8 cellular contexts compared by ENCODE assay signal in the genomic region with DNA sequence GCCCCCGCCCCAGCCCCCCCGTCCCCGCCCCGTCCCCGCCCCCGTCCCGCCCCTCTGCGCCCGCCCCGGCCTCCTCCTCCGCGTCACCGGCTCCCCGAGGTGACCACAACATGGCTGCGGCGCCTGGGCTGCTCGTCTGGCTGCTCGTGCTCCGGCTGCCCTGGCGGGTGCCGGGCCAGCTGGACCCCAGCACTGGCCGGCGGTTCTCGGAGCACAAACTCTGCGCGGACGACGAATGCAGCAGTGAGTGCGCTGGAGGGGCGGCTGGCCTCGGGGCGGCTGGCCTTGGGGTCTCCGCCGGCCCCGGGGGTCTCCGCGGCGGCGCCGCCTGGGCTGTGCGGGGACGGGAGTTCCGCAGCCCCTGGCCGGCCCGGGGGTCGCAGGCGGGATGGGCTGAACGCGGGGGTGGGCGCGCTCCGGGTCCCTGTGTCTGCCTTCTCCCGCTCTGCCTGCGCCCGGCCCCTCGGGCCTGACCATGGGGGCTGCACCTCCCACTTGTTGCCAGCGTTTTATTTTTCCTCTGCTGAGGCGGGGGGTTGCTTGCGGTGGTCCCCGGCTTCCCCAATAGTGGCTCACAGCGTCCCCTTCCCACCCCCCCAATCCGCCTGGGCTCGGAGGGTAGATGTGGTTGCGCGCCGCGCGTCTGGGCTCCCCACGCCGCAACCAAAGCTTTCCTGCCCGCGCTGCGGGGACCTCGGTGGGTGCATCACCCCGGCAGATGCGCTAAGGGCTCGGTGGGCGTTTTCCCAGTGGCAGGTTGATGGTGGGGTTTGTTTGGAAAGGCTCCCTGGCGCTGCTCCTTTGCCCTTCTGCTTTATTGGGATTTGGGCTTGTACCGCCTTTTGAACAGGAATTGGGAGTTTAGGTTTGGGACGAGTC. TPM values are rescaled to one million over a fixed set of nuclear protein-coding genes. Genes with fewer than 3 reads are reported as not detected.
DNase-seq lines count a peak whose midpoint lies in the region; ATAC-seq, FAIRE-seq and TF ChIP-seq lines count a peak whose summit lies in the region.

A gene with protein sequence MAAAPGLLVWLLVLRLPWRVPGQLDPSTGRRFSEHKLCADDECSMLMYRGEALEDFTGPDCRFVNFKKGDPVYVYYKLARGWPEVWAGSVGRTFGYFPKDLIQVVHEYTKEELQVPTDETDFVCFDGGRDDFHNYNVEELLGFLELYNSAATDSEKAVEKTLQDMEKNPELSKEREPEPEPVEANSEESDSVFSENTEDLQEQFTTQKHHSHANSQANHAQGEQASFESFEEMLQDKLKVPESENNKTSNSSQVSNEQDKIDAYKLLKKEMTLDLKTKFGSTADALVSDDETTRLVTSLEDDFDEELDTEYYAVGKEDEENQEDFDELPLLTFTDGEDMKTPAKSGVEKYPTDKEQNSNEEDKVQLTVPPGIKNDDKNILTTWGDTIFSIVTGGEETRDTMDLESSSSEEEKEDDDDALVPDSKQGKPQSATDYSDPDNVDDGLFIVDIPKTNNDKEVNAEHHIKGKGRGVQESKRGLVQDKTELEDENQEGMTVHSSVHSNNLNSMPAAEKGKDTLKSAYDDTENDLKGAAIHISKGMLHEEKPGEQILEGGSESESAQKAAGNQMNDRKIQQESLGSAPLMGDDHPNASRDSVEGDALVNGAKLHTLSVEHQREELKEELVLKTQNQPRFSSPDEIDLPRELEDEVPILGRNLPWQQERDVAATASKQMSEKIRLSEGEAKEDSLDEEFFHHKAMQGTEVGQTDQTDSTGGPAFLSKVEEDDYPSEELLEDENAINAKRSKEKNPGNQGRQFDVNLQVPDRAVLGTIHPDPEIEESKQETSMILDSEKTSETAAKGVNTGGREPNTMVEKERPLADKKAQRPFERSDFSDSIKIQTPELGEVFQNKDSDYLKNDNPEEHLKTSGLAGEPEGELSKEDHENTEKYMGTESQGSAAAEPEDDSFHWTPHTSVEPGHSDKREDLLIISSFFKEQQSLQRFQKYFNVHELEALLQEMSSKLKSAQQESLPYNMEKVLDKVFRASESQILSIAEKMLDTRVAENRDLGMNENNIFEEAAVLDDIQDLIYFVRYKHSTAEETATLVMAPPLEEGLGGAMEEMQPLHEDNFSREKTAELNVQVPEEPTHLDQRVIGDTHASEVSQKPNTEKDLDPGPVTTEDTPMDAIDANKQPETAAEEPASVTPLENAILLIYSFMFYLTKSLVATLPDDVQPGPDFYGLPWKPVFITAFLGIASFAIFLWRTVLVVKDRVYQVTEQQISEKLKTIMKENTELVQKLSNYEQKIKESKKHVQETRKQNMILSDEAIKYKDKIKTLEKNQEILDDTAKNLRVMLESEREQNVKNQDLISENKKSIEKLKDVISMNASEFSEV (N-terminal part only) (plus strand): TSS at position 97 of the 879 bp plus-strand sequence. CDS start 14 bp downstream, at position 111.

- peak within 1 kb of the TSS; percentile 78 to 87 (median 83) for H3K9ac ChIP-seq in H1 (replicated peaks in 1 of 4; ENCODE audit: extremely low read depth in 1 of 4, low read depth in 3 of 4, low read length in 3 of 4)
- H3K9ac ChIP-seq in mesendoderm (ENCODE audit: low read length), result peak within 1 kb of the TSS; percentile 77

- H3K79me2 ChIP-seq in H1 (ENCODE audit: control insufficient read depth in 1 of 2, insufficient read depth in 2 of 2, low read length in 2 of 2) (peaks cover 0 to 32% of the 10 kb centered on the region in 2 experiments; a peak in 3 of 4 replicates), mesendoderm (ENCODE audit: control insufficient read depth, insufficient read depth, low read length) (peaks cover 12% of the 10 kb centered on the region)

- H3K18ac ChIP-seq in H1 (ENCODE audit: extremely low read depth, low read length) (peak within 1 kb of the TSS; percentile 62), mesendoderm (ENCODE audit: low read length) (peak within 1 kb of the TSS; percentile 82)

- CTCF ChIA-PET in activated CD8-positive, alpha-beta T cell treated with anti-CD3 and anti-CD28 coated beads, Interleukin-2, amount 10 ng/mL, durations not matched to agents 7 days and 5 days (lab: Charles Lee), result interaction anchor here (2.6 to 5.1 kb wide), 2 partner anchors 16 to 29 kb away, joined by 8 to 43 read pairs; a partner anchor contains a TSS
- CTCF ChIA-PET in H1 (lab: Charles Lee; ENCODE audit: partially characterized antibody), result interaction anchor here (3.7 kb wide), 1 partner anchor 16 kb away, joined by 19 read pairs; no protein-coding TSS in a partner anchor

- peaks cover 19% of the 10 kb centered on the region for H3K4me1 Mint-ChIP-seq in activated CD8-positive, alpha-beta T cell treated with anti-CD3 and anti-CD28 coated beads, Interleukin-2, amount 10 ng/mL, durations not matched to agents 7 days and 5 days (ENCODE audit: low read depth)

- H3K4ac ChIP-seq in H1 (replicated peaks; ENCODE audit: insufficient read length, low read depth, low read length) (no peak within 1 kb of the TSS), mesendoderm (ENCODE audit: low read depth, low read length) (no peak within 1 kb of the TSS)

- FAIRE-seq in H1 (lab: Jason Lieb, UNC), result no peak

- H2BK5ac ChIP-seq in H1 (ENCODE audit: low read depth, low read length), result peak within 1 kb of the TSS; percentile 49; the same call in 1 of the 2 replicates
- H2BK5ac ChIP-seq in mesendoderm (ENCODE audit: low read length), result no peak within 1 kb of the TSS

- peaks cover 10% of the 10 kb centered on the region for H3K36me3 Mint-ChIP-seq in activated CD8-positive, alpha-beta T cell treated with anti-CD3 and anti-CD28 coated beads, Interleukin-2, amount 10 ng/mL, durations not matched to agents 7 days and 5 days (ENCODE audit: low read depth)

- peaks cover 2 to 7% of the 10 kb centered on the region in 2 experiments for H4K20me1 ChIP-seq in H1 (replicated peaks in 1 of 2; ENCODE audit: control insufficient read depth in 1 of 2, insufficient read depth in 2 of 2, low read length in 2 of 2)

- 1% methylated on average over 40 of the region's 81 CpGs; no CpG with 5 or more reads in 1 of the 2 experiments for WGBS in H1 (ENCODE audit: extremely low coverage in 1 of 2, insufficient coverage in 1 of 2, insufficient read length in 1 of 2, insufficient replicate concordance in 2 of 2, low coverage in 1 of 2, low lambda C conversion rate in 2 of 2, missing lambda C conversion rate in 1 of 2), 2 experiments
- no CpG with 5 or more reads among the region's 81 CpGs for WGBS in mesendoderm (ENCODE audit: extremely low coverage, insufficient coverage, low lambda C conversion rate)

- peak; percentile 56 to 86 for TF ChIP-seq POLR2A in H1 (IDR thresholded peaks at IDR 0.05; ENCODE audit: control extremely low read depth in 1 of 2, low read depth in 2 of 2, low read length in 2 of 2)

- TF ChIP-seq EP300 in H1 (IDR thresholded peaks at IDR 0.05; ENCODE audit: borderline replicate concordance in 1 of 2, low read depth in 2 of 2, low read length in 2 of 2), result no peak

- TF ChIP-seq RAD21 in H1 (IDR thresholded peaks at IDR 0.05 in 1 of 2, conservative IDR thresholded peaks at IDR 0.05 in 1 of 2; ENCODE audit: low read depth in 2 of 2, low read length in 2 of 2), result no peak

- H2BK15ac ChIP-seq in H1 (ENCODE audit: low read length) (no peak within 1 kb of the TSS), mesendoderm (replicated peaks; ENCODE audit: low read depth) (no peak within 1 kb of the TSS)

- POLR2A ChIA-PET in activated CD8-positive, alpha-beta T cell treated with anti-CD3 and anti-CD28 coated beads, Interleukin-2, amount 10 ng/mL, durations not matched to agents 7 days and 5 days (lab: Charles Lee), result interaction anchor here (0.9 to 2.7 kb wide), 2 partner anchors 26 to 95 kb away, joined by 3 to 10 read pairs; a partner anchor contains a TSS
- POLR2A ChIA-PET in H1 (lab: Charles Lee; ENCODE audit: partially characterized antibody), result interaction anchor here (0.6 kb wide), 1 partner anchor 27 kb away, joined by 3 read pairs; no protein-coding TSS in a partner anchor

- peak within 1 kb of the TSS; percentile 49 for H3K56ac ChIP-seq in H1 (replicated peaks; ENCODE audit: insufficient read length, low read depth, low read length)
- H3K56ac ChIP-seq in mesendoderm (ENCODE audit: low read length), result peak within 1 kb of the TSS; percentile 93

- peaks cover 18% of the 10 kb centered on the region for H3K27me3 Mint-ChIP-seq in activated CD8-positive, alpha-beta T cell treated with anti-CD3 and anti-CD28 coated beads, Interleukin-2, amount 10 ng/mL, durations not matched to agents 7 days and 5 days (ENCODE audit: low read depth)

- H3K23ac ChIP-seq in H1 (ENCODE audit: insufficient read length) (no peak within 1 kb of the TSS), mesendoderm (ENCODE audit: low read length) (peak within 1 kb of the TSS; percentile 87)

- H3K27me3 ChIP-seq in H1 (replicated peaks in 1 of 4; ENCODE audit: control insufficient read depth in 3 of 4, extremely low read depth in 1 of 4, insufficient read depth in 3 of 4, low read length in 3 of 4) (no peaks in the 10 kb centered on the region), mesendoderm (ENCODE audit: insufficient read depth, low read length, poor library complexity) (no peaks in the 10 kb centered on the region)

- H4K8ac ChIP-seq in H1 (ENCODE audit: extremely low read depth, insufficient read depth, low read length) (peak within 1 kb of the TSS; percentile 91), mesendoderm (ENCODE audit: low read depth, low read length) (peak within 1 kb of the TSS; percentile 81)

- H3K9me3 ChIP-seq in H1 (ENCODE audit: insufficient read depth in 2 of 2, low read depth in 1 of 2, low read length in 1 of 2), result no peaks in the 10 kb centered on the region

- H2AFZ ChIP-seq in H1 (ENCODE audit: low read length), result peak within 1 kb of the TSS; percentile 86

- ATAC-seq in GM18870 (IDR thresholded peaks at IDR 0.05; ENCODE audit: unreplicated experiment), result peak; percentile 8
- peak; percentile 42 for ATAC-seq in HG03097 (IDR thresholded peaks at IDR 0.05; ENCODE audit: low FRiP score, unreplicated experiment)
- ATAC-seq in activated CD8-positive, alpha-beta T cell treated with anti-CD3 and anti-CD28 coated beads, Interleukin-2, amount 10 ng/mL, durations not matched to agents 7 days and 5 days, result peak; percentile 60

- peak within 1 kb of the TSS; percentile 83 for H3K4me3 Mint-ChIP-seq in activated CD8-positive, alpha-beta T cell treated with anti-CD3 and anti-CD28 coated beads, Interleukin-2, amount 10 ng/mL, durations not matched to agents 7 days and 5 days

- H4K91ac ChIP-seq in H1 (replicated peaks; ENCODE audit: insufficient read length, low read length), result no peak within 1 kb of the TSS

- H2BK120ac ChIP-seq in H1 (replicated peaks; ENCODE audit: low read depth, low read length) (no peak within 1 kb of the TSS), mesendoderm (ENCODE audit: low read depth, low read length) (peak within 1 kb of the TSS; percentile 69)

- H3K4me3 ChIP-seq in H1 (ENCODE audit: extremely low read depth in 1 of 4, insufficient read depth in 2 of 4, low read depth in 3 of 4, low read length in 4 of 4), result peak within 1 kb of the TSS; percentile 66 to 91 (median 86)
- H3K4me3 ChIP-seq in mesendoderm (ENCODE audit: low read length), result peak within 1 kb of the TSS; percentile 82

- peaks cover 0 to 10% (median 7%) of the 10 kb centered on the region in 4 experiments; a peak in 6 of 8 replicates for H3K36me3 ChIP-seq in H1 (ENCODE audit: control insufficient read depth in 2 of 4, insufficient read depth in 4 of 4, low read length in 3 of 4)
- H3K36me3 ChIP-seq in mesendoderm (ENCODE audit: control insufficient read depth, insufficient read depth, low read length), result peaks cover 1% of the 10 kb centered on the region

- H3K27ac ChIP-seq in H1 (ENCODE audit: low read depth, low read length) (peak within 1 kb of the TSS; percentile 81), mesendoderm (ENCODE audit: low read depth, low read length) (no peak within 1 kb of the TSS)

- peak within 1 kb of the TSS; percentile 88 for H3K4me2 ChIP-seq in H1 (ENCODE audit: insufficient read depth in 1 of 2, low read depth in 2 of 2, low read length in 2 of 2)
- H3K4me2 ChIP-seq in mesendoderm (ENCODE audit: low read length), result peak within 1 kb of the TSS; percentile 55

- TF ChIP-seq CTCF in H1 (IDR thresholded peaks at IDR 0.05; ENCODE audit: control extremely low read depth in 1 of 3, insufficient read depth in 1 of 3, low read depth in 1 of 3, low read length in 3 of 3), result no peak

- DNase-seq in AG08396 (ENCODE audit: low spot score) (peak; percentile 95), NCI-H526 treated with DMSO at 0.1 percent for 48 hours (lab: John Stamatoyannopoulos, UW) (peak; percentile 24), H1 (ENCODE audit: low read depth in 1 of 2, low spot score in 2 of 2) (peak in 1 of 2 experiments; percentile 81), mesendoderm (no peak)
- peak; percentile 54 for DNase-seq in activated CD8-positive, alpha-beta T cell treated with anti-CD3 and anti-CD28 coated beads, Interleukin-2, amount 10 ng/mL, durations not matched to agents 7 days and 5 days
- DNase-seq in stimulated activated CD8-positive, alpha-beta memory T cell treated with anti-CD3 and anti-CD28 coated beads, Interleukin-2, amount 100 ng/mL, for 48 hours (ENCODE audit: low read depth in 2 of 2), result peak; percentile 23 to 63

- no peaks in the 10 kb centered on the region for H3K9me3 Mint-ChIP-seq in activated CD8-positive, alpha-beta T cell treated with anti-CD3 and anti-CD28 coated beads, Interleukin-2, amount 10 ng/mL, durations not matched to agents 7 days and 5 days (ENCODE audit: insufficient read depth)

- H4K5ac ChIP-seq in H1 (ENCODE audit: insufficient read length, low read depth, low read length), result no peak within 1 kb of the TSS
- H4K5ac ChIP-seq in mesendoderm (ENCODE audit: low read length), result no peak within 1 kb of the TSS

- no peak within 1 kb of the TSS for H2BK20ac ChIP-seq in H1 (ENCODE audit: low read length)

- peaks cover 11% of the 10 kb centered on the region for H3K23me2 ChIP-seq in H1 (ENCODE audit: low read depth, low read length)

- H2BK12ac ChIP-seq in H1 (ENCODE audit: low read depth, low read length), result no peak within 1 kb of the TSS

- H3K4me1 ChIP-seq in H1 (replicated peaks in 1 of 4; ENCODE audit: control insufficient read depth in 3 of 4, insufficient read depth in 4 of 4, low read length in 3 of 4) (peaks cover 0 to 4% (median 1%) of the 10 kb centered on the region in 4 experiments; a peak in 3 of 7 replicates), mesendoderm (ENCODE audit: control insufficient read depth, low read depth, low read length) (peaks cover 4% of the 10 kb centered on the region)

- H2AK5ac ChIP-seq in H1 (ENCODE audit: low read depth, low read length), result no peak within 1 kb of the TSS
- no peak within 1 kb of the TSS for H2AK5ac ChIP-seq in mesendoderm (ENCODE audit: low read length)

- H3K27ac Mint-ChIP-seq in activated CD8-positive, alpha-beta T cell treated with anti-CD3 and anti-CD28 coated beads, Interleukin-2, amount 10 ng/mL, durations not matched to agents 7 days and 5 days, result peak within 1 kb of the TSS; percentile 90

- H3K79me1 ChIP-seq in H1 (ENCODE audit: low read depth, low read length), result peaks cover 6% of the 10 kb centered on the region
- H3K79me1 ChIP-seq in mesendoderm (ENCODE audit: low read length), result peaks cover 4% of the 10 kb centered on the region

- no peak within 1 kb of the TSS for H3K14ac ChIP-seq in H1 (ENCODE audit: insufficient read length)

RNA-seq across cellular contexts. Expression of the gene that starts here (rescaled TPM):
- 10 to 100 TPM; 47.4 to 56.2 TPM for total RNA-seq in activated CD8-positive, alpha-beta T cell treated with anti-CD3 and anti-CD28 coated beads, Interleukin-2, amount 10 ng/mL, durations not matched to agents 7 days and 5 days
- total RNA-seq in H1 (2021; fragmentation: NEBNext Ultra II Directional; extraction: Animal tissue kit (Norgen Biotek cat#: 25700)), result 67.5 and 69.0 TPM in 2 replicates
- polyA plus RNA-seq in H1 (2011; rRNA removed), result 105 and 120 TPM in 2 replicates
- 38.2 TPM for polyA plus RNA-seq in H1 (2011; cell fraction: cytosol; rRNA removed)
- 212 TPM for polyA plus RNA-seq in H1 (2011; cell fraction: nucleus; rRNA removed)
- polyA plus RNA-seq in H1 (2012, experiment 1 of 2), result 36.1 to 54.9 TPM (median 44.4 TPM) in 4 replicates
- 1.0 TPM for polyA plus RNA-seq in H1 (2012, experiment 2 of 2)
- polyA plus RNA-seq in H1 (2013, experiment 1 of 2), result 56.9 TPM
- 56.2 TPM for polyA plus RNA-seq in H1 (2013, experiment 2 of 2)
- 75.4 and 83.1 TPM in 2 replicates for polyA minus RNA-seq in H1 (2011; rRNA and poly(A)+ RNA removed)
- 24.9 TPM for polyA minus RNA-seq in H1 (2011; cell fraction: cytosol; rRNA and poly(A)+ RNA removed)
- polyA minus RNA-seq in H1 (2011; cell fraction: nucleus; rRNA and poly(A)+ RNA removed), result 86.0 TPM
- polyA plus RNA-seq in mesendoderm (2013, experiment 1 of 2), result 28.2 TPM
- polyA plus RNA-seq in mesendoderm (2013, experiment 2 of 2), result 25.0 TPM

Comparison
In these comparisons a context has a peak if more than half of its experiments do, and no peak if none do; other contexts are left out.
1. ATAC-seq: peak in every context shown above with its lines; median percentile 60 in activated CD8-positive, alpha-beta T cell treated with anti-CD3 and anti-CD28 coated beads, Interleukin-2, amount 10 ng/mL, durations not matched to agents 7 days and 5 days; 42 in HG03097; 8 in GM18870.